16 cellular contexts compared by ENCODE assay signal in the genomic region with DNA sequence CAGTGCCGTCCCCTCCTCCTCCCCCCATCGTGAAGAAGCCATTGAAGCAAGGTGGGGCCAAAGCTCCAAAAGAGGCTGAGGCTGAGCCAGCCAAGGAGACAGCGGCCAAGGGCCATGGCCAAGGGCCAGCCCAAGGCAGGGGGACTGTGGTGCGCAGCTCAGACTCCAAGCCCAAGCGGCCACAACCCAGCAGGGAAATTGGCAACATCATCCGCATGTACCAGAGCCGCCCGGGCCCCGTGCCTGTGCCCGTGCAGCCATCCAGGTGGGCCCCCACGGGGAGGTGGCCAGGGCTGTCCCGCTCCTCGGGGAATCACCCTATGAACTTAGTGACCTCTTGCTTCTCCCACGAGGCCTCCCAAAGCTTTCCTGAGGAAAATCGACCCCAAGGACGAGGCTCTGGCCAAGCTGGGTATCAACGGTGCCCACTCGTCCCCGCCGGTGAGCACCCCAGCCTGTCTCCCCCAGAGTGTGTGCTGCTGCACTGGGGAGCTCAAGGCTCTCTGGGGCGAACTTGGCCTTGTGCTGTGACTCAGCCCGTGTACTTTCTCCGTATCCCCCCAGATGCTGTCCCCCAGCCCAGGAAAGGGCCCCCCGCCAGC. TPM values are rescaled to one million over a fixed set of nuclear protein-coding genes. Genes with fewer than 3 reads are reported as not detected.
A peak's percentile ranks its signal among the peaks of the same experiment; 100 is the strongest.
DNase-seq lines count a peak whose midpoint lies in the region; ATAC-seq and TF ChIP-seq lines count a peak whose summit lies in the region.
"Had no signal": no experiment of that assay in that cellular context is flagged by ENCODE, and none has a peak within 500 bp of the region (broad histone marks: within the 10 kb centered on the region; RNA-seq: fewer than 3 reads in every experiment).

No MANE protein-coding gene starts in this region.

- DNase-seq in CD14-positive monocyte (ENCODE audit: low spot score) (peak; percentile 23), Peyer's patch (no peak), left colon (no peak), transverse colon (no peak), midbrain (lab: John Stamatoyannopoulos, UW) (no peak)
- DNase-seq: 8988T; ACHN; CD4-positive, alpha-beta T cell; DMS79; HCEC 1CT; KBM-7 had no signal

- peaks cover 58 to 91% of the 10 kb centered on the region in 2 donors for H3K36me3 Mint-ChIP-seq in CD14-positive monocyte

- 86% methylated on average over 24 of the region's 24 CpGs; no CpG with 5 or more reads in 1 of the 2 donors for WGBS in transverse colon (ENCODE audit: low coverage in 1 of 2), 2 donors

- TF ChIP-seq CTCF in CD14-positive monocyte (IDR thresholded peaks at IDR 0.05) (no peak), Peyer's patch (IDR thresholded peaks at IDR 0.05) (no peak), transverse colon (IDR thresholded peaks at IDR 0.05) (no peak)

- H3K36me3 ChIP-seq in Peyer's patch (peaks cover 0 to 92% (median 0%) of the 10 kb centered on the region in 3 donors), transverse colon (peaks cover 0 to 9% (median 0%) of the 10 kb centered on the region in 4 donors)

- in situ Hi-C loops in transverse colon (cut with MboI; ENCODE audit: low pct_ligation_motif_present in 1 of 4, low pct_unique_long_range_greater_than_20kb in 1 of 4, low sequenced_read_pairs in 3 of 4), result no loop called here

- no peaks in the 10 kb centered on the region for H3K27me3 ChIP-seq in Peyer's patch
- H3K27me3 ChIP-seq in transverse colon, result no peaks in the 10 kb centered on the region
- H3K27me3 ChIP-seq: BLaER1 treated with 17β-estradiol and CSF1 and Interleukin-3, amounts not matched to agents 10 nM and 100 nM had no signal

- H3K4me1 Mint-ChIP-seq in CD14-positive monocyte, result no peaks in the 10 kb centered on the region

- ATAC-seq in left colon (peak; percentile 21), GM21390 (IDR thresholded peaks at IDR 0.05; ENCODE audit: unreplicated experiment) (no peak), GM19395 (IDR thresholded peaks at IDR 0.05; ENCODE audit: unreplicated experiment) (no peak)

- no peak for TF ChIP-seq EP300 in transverse colon (IDR thresholded peaks at IDR 0.05; ENCODE audit: low read depth)

- H3K27ac Mint-ChIP-seq in CD14-positive monocyte, result peak overlapping the region in 1 of 7 donors; percentile 10
- H3K27ac Mint-ChIP-seq: CD4-positive, alpha-beta T cell had no signal

- H3K27me3 Mint-ChIP-seq in CD14-positive monocyte (ENCODE audit: low read depth in 3 of 3), result peaks cover 0 to 2% (median 0%) of the 10 kb centered on the region in 3 donors
- H3K27me3 Mint-ChIP-seq: CD4-positive, alpha-beta T cell had no signal

- TF ChIP-seq POLR2A in Peyer's patch (IDR thresholded peaks at IDR 0.05) (no peak), transverse colon (IDR thresholded peaks at IDR 0.05) (no peak)

- H3K4me1 ChIP-seq in Peyer's patch, result peaks cover 0 to 50% (median 3%) of the 10 kb centered on the region in 4 donors
- H3K4me1 ChIP-seq in transverse colon, result peaks cover 6 to 44% (median 28%) of the 10 kb centered on the region in 4 donors
- H3K4me1 ChIP-seq: BLaER1 treated with 17β-estradiol and CSF1 and Interleukin-3, amounts not matched to agents 10 nM and 100 nM had no signal

- no peaks in the 10 kb centered on the region for H3K9me3 Mint-ChIP-seq in CD14-positive monocyte
- H3K9me3 Mint-ChIP-seq: CD4-positive, alpha-beta T cell had no signal

- H3K4me3 Mint-ChIP-seq in CD14-positive monocyte, result no peak overlapping the region
- H3K4me3 Mint-ChIP-seq: CD4-positive, alpha-beta T cell had no signal

- intact Hi-C loops in CD14-positive monocyte (cut with micrococcal nuclease) (no loop called here), left colon (cut with DNase I, micrococcal nuclease) (no loop called here), transverse colon (cut with DNase I; ENCODE audit: low total_unique reads) (loop anchor here (10.0 kb wide), 1 partner anchor 678 kb away; no protein-coding TSS in a partner anchor)

- no peaks in the 10 kb centered on the region for H3K9me3 ChIP-seq in Peyer's patch
- no peaks in the 10 kb centered on the region for H3K9me3 ChIP-seq in transverse colon
- H3K9me3 ChIP-seq: BLaER1 treated with 17β-estradiol and CSF1 and Interleukin-3, amounts not matched to agents 10 nM and 100 nM had no signal

- H3K27ac ChIP-seq in Peyer's patch (peak overlapping the region in 3 of 4 donors; percentile 79 to 98 (median 92)), transverse colon (peak overlapping the region; percentile 69 to 80 (median 72))
- H3K27ac ChIP-seq: BLaER1 treated with 17β-estradiol and CSF1 and Interleukin-3, amounts not matched to agents 10 nM and 100 nM had no signal

- peak overlapping the region in 2 of 4 donors; percentile 22 to 32 for H3K4me3 ChIP-seq in Peyer's patch
- H3K4me3 ChIP-seq in transverse colon, result no peak overlapping the region
- H3K4me3 ChIP-seq: BLaER1 treated with 17β-estradiol and CSF1 and Interleukin-3, amounts not matched to agents 10 nM and 100 nM had no signal

RNA-seq across cellular contexts. Expression of a gene that starts 16.6 kb away (rescaled TPM):
- under 1 TPM; 0.15 to 0.43 TPM for polyA plus RNA-seq in CD14-positive monocyte
- 100 to 1,000 TPM in 1 of 4 donors, 10 to 100 TPM in 2, not detected in 1; 68.8 to 161 (median 97.1) TPM for total RNA-seq in Peyer's patch
- 10 to 100 TPM; 15.4 to 28.3 TPM for total RNA-seq in left colon
- 10 to 100 TPM in 3 of 4 donors, not detected in 1; 31.3 to 71.4 (median 50.0) TPM for total RNA-seq in transverse colon
- total RNA-seq: G401, H4 had no signal

RNA-seq across cellular contexts. Expression of a gene that starts 29.0 kb away (rescaled TPM):
- under 1 TPM; 0.17 to 0.62 TPM for polyA plus RNA-seq in CD14-positive monocyte
- total RNA-seq in Peyer's patch, result 1,000 to 10,000 TPM in 3 of 4 donors, 100 to 1,000 TPM in 1; 552 to 2,671 (median 1,951) TPM
- 100 to 1,000 TPM; 575 to 676 TPM for total RNA-seq in left colon
- 1,000 to 10,000 TPM in 1 of 4 donors, 100 to 1,000 TPM in 2, 10 to 100 TPM in 1; 59.3 to 1,778 (median 829) TPM for total RNA-seq in transverse colon

RNA-seq across cellular contexts. Expression of a gene that starts 50.3 kb away (rescaled TPM):
- 1 to 10 TPM; 3.1 to 4.4 TPM for polyA plus RNA-seq in CD14-positive monocyte
- 10 to 100 TPM; 26.3 to 85.0 (median 44.1) TPM for total RNA-seq in Peyer's patch
- 10 to 100 TPM; 23.2 to 27.0 TPM for total RNA-seq in left colon
- 100 to 1,000 TPM in 2 of 4 donors, 10 to 100 TPM in 2; 25.1 to 129 (median 80.3) TPM for total RNA-seq in transverse colon

RNA-seq across cellular contexts. Expression of a gene that starts 50.5 kb away (rescaled TPM):
- polyA plus RNA-seq in CD14-positive monocyte, result 10 to 100 TPM; 43.8 to 61.6 TPM
- total RNA-seq in Peyer's patch (100 to 1,000 TPM in 2 of 4 donors, 10 to 100 TPM in 2; 65.3 to 117 (median 101) TPM), left colon (10 to 100 TPM; 72.1 to 72.5 TPM), transverse colon (10 to 100 TPM; 49.0 to 83.8 (median 71.4) TPM)
